Comparison of ENCODE assay signal across 1 cellular context in the genomic region with DNA sequence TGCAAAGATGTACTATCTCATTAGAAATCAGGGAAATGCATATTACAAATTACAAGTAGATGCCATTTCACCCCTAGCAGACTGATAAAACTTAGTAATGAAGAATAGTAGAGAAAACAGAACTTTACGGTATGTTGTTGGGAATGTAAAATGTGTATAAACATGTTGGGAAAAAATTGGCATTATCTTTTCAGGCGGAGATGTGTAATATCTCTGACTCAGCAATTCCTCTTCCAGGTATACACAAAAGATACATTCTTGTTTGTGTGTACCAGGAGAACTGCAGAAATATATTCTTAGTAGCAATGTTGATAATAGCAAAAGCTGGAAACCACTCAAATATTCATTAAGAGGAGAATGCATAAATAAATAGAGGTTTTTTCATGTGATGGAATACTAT.
TF ChIP-seq lines count a peak whose summit lies in the region.

No MANE protein-coding gene starts in this region.

TF ChIP-seq in HepG2, 621 proteins besides CTCF, POLR2A, EP300 and RAD21 (continued from another document):
- TF ChIP-seq, protein P1, sequence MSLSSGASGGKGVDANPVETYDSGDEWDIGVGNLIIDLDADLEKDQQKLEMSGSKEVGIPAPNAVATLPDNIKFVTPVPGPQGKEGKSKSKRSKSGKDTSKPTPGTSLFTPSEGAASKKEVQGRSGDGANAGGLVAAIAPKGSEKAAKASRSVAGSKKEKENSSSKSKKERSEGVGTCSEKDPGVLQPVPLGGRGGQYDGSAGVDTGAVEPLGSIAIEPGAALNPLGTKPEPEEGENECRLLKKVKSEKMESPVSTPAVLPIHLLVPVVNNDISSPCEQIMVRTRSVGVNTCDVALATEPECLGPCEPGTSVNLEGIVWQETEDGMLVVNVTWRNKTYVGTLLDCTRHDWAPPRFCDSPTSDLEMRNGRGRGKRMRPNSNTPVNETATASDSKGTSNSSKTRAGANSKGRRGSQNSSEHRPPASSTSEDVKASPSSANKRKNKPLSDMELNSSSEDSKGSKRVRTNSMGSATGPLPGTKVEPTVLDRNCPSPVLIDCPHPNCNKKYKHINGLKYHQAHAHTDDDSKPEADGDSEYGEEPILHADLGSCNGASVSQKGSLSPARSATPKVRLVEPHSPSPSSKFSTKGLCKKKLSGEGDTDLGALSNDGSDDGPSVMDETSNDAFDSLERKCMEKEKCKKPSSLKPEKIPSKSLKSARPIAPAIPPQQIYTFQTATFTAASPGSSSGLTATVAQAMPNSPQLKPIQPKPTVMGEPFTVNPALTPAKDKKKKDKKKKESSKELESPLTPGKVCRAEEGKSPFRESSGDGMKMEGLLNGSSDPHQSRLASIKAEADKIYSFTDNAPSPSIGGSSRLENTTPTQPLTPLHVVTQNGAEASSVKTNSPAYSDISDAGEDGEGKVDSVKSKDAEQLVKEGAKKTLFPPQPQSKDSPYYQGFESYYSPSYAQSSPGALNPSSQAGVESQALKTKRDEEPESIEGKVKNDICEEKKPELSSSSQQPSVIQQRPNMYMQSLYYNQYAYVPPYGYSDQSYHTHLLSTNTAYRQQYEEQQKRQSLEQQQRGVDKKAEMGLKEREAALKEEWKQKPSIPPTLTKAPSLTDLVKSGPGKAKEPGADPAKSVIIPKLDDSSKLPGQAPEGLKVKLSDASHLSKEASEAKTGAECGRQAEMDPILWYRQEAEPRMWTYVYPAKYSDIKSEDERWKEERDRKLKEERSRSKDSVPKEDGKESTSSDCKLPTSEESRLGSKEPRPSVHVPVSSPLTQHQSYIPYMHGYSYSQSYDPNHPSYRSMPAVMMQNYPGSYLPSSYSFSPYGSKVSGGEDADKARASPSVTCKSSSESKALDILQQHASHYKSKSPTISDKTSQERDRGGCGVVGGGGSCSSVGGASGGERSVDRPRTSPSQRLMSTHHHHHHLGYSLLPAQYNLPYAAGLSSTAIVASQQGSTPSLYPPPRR (CRISPR knock-in tag; IDR thresholded peaks at IDR 0.05; ENCODE audit: borderline replicate concordance): no peak
